18 cellular contexts compared by ENCODE assay signal in genomic region chr1:16070640-16071355, GRCh38. TPM values are rescaled to one million over a fixed set of nuclear protein-coding genes. Genes with fewer than 3 reads are reported as not detected.
DNase-seq lines count a peak whose midpoint lies in the region; ATAC-seq, FAIRE-seq and TF ChIP-seq lines count a peak whose summit lies in the region.
"Had no signal": no experiment of that assay in that cellular context is flagged by ENCODE, and none has a peak within 500 bp of the region (broad histone marks: within the 10 kb centered on the region; RNA-seq: fewer than 3 reads in every experiment).

No MANE protein-coding gene starts in this region.

- H3K4me3 ChIP-seq in HepG2 (replicated peaks in 1 of 3; ENCODE audit: insufficient read depth in 1 of 3, low read depth in 2 of 3, low read length in 3 of 3) (no peak overlapping the region), right lobe of liver (no peak overlapping the region), osteoblast (ENCODE audit: insufficient read depth, low read length) (no peak overlapping the region), stomach (no peak overlapping the region)
- H3K4me3 ChIP-seq: HAP-1 had no signal

- 43% methylated on average over 5 of the region's 9 CpGs for WGBS in HepG2 (ENCODE audit: low lambda C conversion rate)
- 95% methylated on average over 3 of the region's 9 CpGs for WGBS in right lobe of liver (ENCODE audit: insufficient coverage, low coverage, low lambda C conversion rate, missing lambda C conversion rate)
- WGBS in stomach, 5 donors = 88 to 92% (median 90%) methylated on average over 7 to 9 of the region's 9 CpGs

- ATAC-seq in HepG2 (no peak), right lobe of liver (no peak)
- ATAC-seq: CD8-positive, alpha-beta T cell had no signal

- H3K27ac ChIP-seq in HepG2 (ENCODE audit: extremely low read length, insufficient read depth, low read length) (no peak overlapping the region), right lobe of liver (no peak overlapping the region), osteoblast (ENCODE audit: low read depth, low read length) (no peak overlapping the region), stomach (no peak overlapping the region)
- H3K27ac ChIP-seq: C4-2B had no signal

- no peaks in the 10 kb centered on the region for H3K79me2 ChIP-seq in HepG2 (ENCODE audit: insufficient read depth, low read length)
- H3K79me2 ChIP-seq in osteoblast (ENCODE audit: insufficient read depth, low read length) = no peaks in the 10 kb centered on the region

- H2AFZ ChIP-seq in HepG2 (ENCODE audit: low read length) = no peak overlapping the region
- no peak overlapping the region for H2AFZ ChIP-seq in osteoblast (ENCODE audit: low read length)

- POLR2A ChIA-PET in HepG2 (lab: Yijun Ruan, JAX) = no interaction called here

- BruUV-seq in HepG2 (replicated peaks; lab: Mats Ljungman, UMichigan) = no TSS peak

- H3K9me3 ChIP-seq in HepG2 (ENCODE audit: low read length) = no peaks in the 10 kb centered on the region
- no peaks in the 10 kb centered on the region for H3K9me3 ChIP-seq in right lobe of liver
- H3K9me3 ChIP-seq in osteoblast (ENCODE audit: low read depth, low read length) = no peaks in the 10 kb centered on the region
- H3K9me3 ChIP-seq in stomach = no peaks in the 10 kb centered on the region
- H3K9me3 ChIP-seq: Caco-2, HAP-1 had no signal

- CTCF ChIA-PET in HepG2 (lab: Yijun Ruan, JAX; ENCODE audit: low intra/inter-chr PET ratio, low total read pairs) = no interaction called here

- no peak for FAIRE-seq in HepG2 (lab: Jason Lieb, UNC)
- FAIRE-seq: G401.6, H54 had no signal

- TF ChIP-seq EP300 in HepG2 (IDR thresholded peaks at IDR 0.05; ENCODE audit: low read depth in 2 of 2, low read length in 2 of 2) (no peak), HepG2 (CRISPR knock-in tag; IDR thresholded peaks at IDR 0.05; ENCODE audit: borderline replicate concordance) (no peak), stomach (IDR thresholded peaks at IDR 0.05) (no peak)

- H4K20me1 ChIP-seq in HepG2 (ENCODE audit: insufficient read depth, low read length) (no peaks in the 10 kb centered on the region), osteoblast (ENCODE audit: insufficient read depth, low read length) (no peaks in the 10 kb centered on the region)

- H3K4me1 ChIP-seq in HepG2 (ENCODE audit: insufficient read depth, low read length) (peaks cover 51% of the 10 kb centered on the region), right lobe of liver (peaks cover 0 to 34% (median 13%) of the 10 kb centered on the region in 4 donors), osteoblast (ENCODE audit: insufficient read depth, low read length) (peaks cover 15% of the 10 kb centered on the region), stomach (peaks cover 25 to 50% (median 37%) of the 10 kb centered on the region in 4 donors)

- no peak overlapping the region for H3K9ac ChIP-seq in HepG2 (ENCODE audit: insufficient read depth, low read depth, low read length)

- no peak overlapping the region for H3K4me2 ChIP-seq in HepG2 (ENCODE audit: low read depth, low read length)
- no peak overlapping the region for H3K4me2 ChIP-seq in osteoblast (ENCODE audit: insufficient read depth, low read length)

- intact Hi-C loops in HepG2 (cut with micrococcal nuclease; ENCODE audit: unreplicated experiment) (loop anchor here (10.0 kb wide), 1 partner anchor 74 kb away; no protein-coding TSS in a partner anchor), right lobe of liver (cut with DNase I) (loop anchor here (10.0 kb wide), 2 partner anchors 174 to 294 kb away; partner anchors contain the start of gene SZRD1 (in 1 of the 2)), stomach (cut with DNase I; ENCODE audit: low total_unique reads) (no loop called here)

- no peak for TF ChIP-seq CTCF in HepG2 (CRISPR knock-in tag; IDR thresholded peaks at IDR 0.05)
- no peak for TF ChIP-seq CTCF in right lobe of liver (IDR thresholded peaks at IDR 0.05)
- no peak for TF ChIP-seq CTCF in osteoblast (IDR thresholded peaks at IDR 0.05; ENCODE audit: extremely low read depth, low read depth, low read length)
- TF ChIP-seq CTCF in stomach (IDR thresholded peaks at IDR 0.05) = no peak

- in situ Hi-C loops in HepG2 (cut with HindIII; ENCODE audit: extremely low pct_ligation_motif_present, low pct_unique_long_range_greater_than_20kb) = no loop called here

- no peak for DNase-seq in HepG2 (ENCODE audit: low spot score)
- no peak for DNase-seq in right lobe of liver
- DNase-seq in epidermal melanocyte (ENCODE audit: insufficient read length, low spot score) = peak; percentile 6
- DNase-seq in osteoblast (ENCODE audit: insufficient read length, low spot score, missing footprints) = peak; percentile 73
- no peak for DNase-seq in stomach
- no peak for DNase-seq in NCI-H2107 (lab: John Stamatoyannopoulos, UW)
- DNase-seq: Caco-2, DMS153, GOT3, HFFc6 had no signal

- TF ChIP-seq RAD21 in HepG2 (CRISPR knock-in tag; IDR thresholded peaks at IDR 0.05) = no peak

- peaks cover 3 to 62% of the 10 kb centered on the region in 2 experiments for H3K27me3 ChIP-seq in HepG2 (ENCODE audit: control insufficient read depth in 1 of 2, insufficient read depth in 2 of 2, low read length in 2 of 2)
- no peaks in the 10 kb centered on the region for H3K27me3 ChIP-seq in right lobe of liver
- H3K27me3 ChIP-seq in osteoblast (ENCODE audit: insufficient read depth, low read length) = no peaks in the 10 kb centered on the region
- H3K27me3 ChIP-seq in stomach = peaks cover 0 to 27% (median 8%) of the 10 kb centered on the region in 3 donors

- H3K36me3 ChIP-seq in HepG2 (replicated peaks in 1 of 2; ENCODE audit: control insufficient read depth in 1 of 2, insufficient read depth in 2 of 2, low read length in 2 of 2) = no peaks in the 10 kb centered on the region
- H3K36me3 ChIP-seq in right lobe of liver = no peaks in the 10 kb centered on the region
- no peaks in the 10 kb centered on the region for H3K36me3 ChIP-seq in osteoblast (ENCODE audit: insufficient read depth, low read length)
- no peaks in the 10 kb centered on the region for H3K36me3 ChIP-seq in stomach
- H3K36me3 ChIP-seq: HAP-1 had no signal

- no peak for TF ChIP-seq POLR2A in HepG2 (IDR thresholded peaks at IDR 0.05; ENCODE audit: insufficient read depth in 1 of 2, low read depth in 2 of 2, low read length in 2 of 2)
- TF ChIP-seq POLR2A in right lobe of liver (IDR thresholded peaks at IDR 0.05) = no peak
- TF ChIP-seq POLR2A in stomach (IDR thresholded peaks at IDR 0.05) = no peak

RNA-seq across cellular contexts. Expression of gene FAM131C, which starts 2.7 kb away (rescaled TPM):
- total RNA-seq in HepG2 (2016; rRNA removed; fragmentation: Illumina TruSeq; extraction: Trizol) (not detected in 2 replicates), right lobe of liver (under 1 TPM in 2 of 6 experiments, not detected in 4; 0.19 to 1.00 TPM), osteoblast (0.36 TPM in 1 of 2 replicates, not detected in the other), stomach (not detected)
- total RNA-seq in HepG2 (2016; cell fraction: cytosol; rRNA removed; fragmentation: Illumina TruSeq; extraction: Trizol; ENCODE audit: low read depth) = not detected in 2 replicates
- total RNA-seq in HepG2 (2016; cell fraction: insoluble cytoplasmic fraction; rRNA removed; fragmentation: Illumina TruSeq; extraction: Trizol) = not detected in 2 replicates
- not detected in 2 replicates for total RNA-seq in HepG2 (2016; cell fraction: membrane; rRNA removed; fragmentation: Illumina TruSeq; extraction: Trizol)
- not detected in 2 replicates for total RNA-seq in HepG2 (2016; cell fraction: nucleus; rRNA removed; fragmentation: Illumina TruSeq; extraction: Trizol)
- polyA plus RNA-seq in HepG2 (2011; rRNA removed) (0.07 and 0.10 TPM in 2 replicates), stomach (under 1 TPM in 2 of 3 donors, not detected in 1; 0.35 to 0.37 TPM)
- 0.06 and 0.11 TPM in 2 replicates for polyA plus RNA-seq in HepG2 (2011; cell fraction: cytosol; rRNA removed)
- polyA plus RNA-seq in HepG2 (2011; cell fraction: nucleus; rRNA removed) = 0.10 and 0.17 TPM in 2 replicates
- polyA plus RNA-seq in HepG2 (2012) = 0.13 and 0.69 TPM in 2 replicates
- polyA plus RNA-seq in HepG2 (2016; cell fraction: cytosol; fragmentation: Illumina TruSeq; extraction: Trizol; ENCODE audit: low read depth) = not detected in 2 replicates
- polyA plus RNA-seq in HepG2 (2016; cell fraction: insoluble cytoplasmic fraction; fragmentation: Illumina TruSeq; extraction: Trizol; ENCODE audit: low read depth) = not detected in 2 replicates
- 0.09 TPM in 1 of 2 replicates, not detected in the other for polyA plus RNA-seq in HepG2 (2016; cell fraction: membrane; fragmentation: Illumina TruSeq; extraction: Trizol; ENCODE audit: low read depth)
- not detected in 2 replicates for polyA plus RNA-seq in HepG2 (2016; cell fraction: nucleus; fragmentation: Illumina TruSeq; extraction: Trizol; ENCODE audit: insufficient read depth, low read depth)
- polyA minus RNA-seq in HepG2 (2011; rRNA and poly(A)+ RNA removed; ENCODE audit: low replicate concordance) = 0.22 and 1.1 TPM in 2 replicates
- not detected in 2 replicates for polyA minus RNA-seq in HepG2 (2011; cell fraction: cytosol; rRNA and poly(A)+ RNA removed)
- not detected in 2 replicates for polyA minus RNA-seq in HepG2 (2011; cell fraction: nucleus; rRNA and poly(A)+ RNA removed)
- total RNA-seq: CD4-positive, CD25-positive, alpha-beta regulatory T cell; CD8-positive, alpha-beta T cell had no signal

RNA-seq across cellular contexts. Expression of gene CLCNKB, which starts 27.2 kb away (rescaled TPM):
- total RNA-seq in HepG2 (2016; rRNA removed; fragmentation: Illumina TruSeq; extraction: Trizol) (not detected in 2 replicates), right lobe of liver (not detected), osteoblast (0.29 and 0.36 TPM in 2 replicates), stomach (under 1 TPM in 1 of 5 donors, not detected in 4; 0.92 TPM)
- not detected in 2 replicates for total RNA-seq in HepG2 (2016; cell fraction: cytosol; rRNA removed; fragmentation: Illumina TruSeq; extraction: Trizol; ENCODE audit: low read depth)
- not detected in 2 replicates for total RNA-seq in HepG2 (2016; cell fraction: insoluble cytoplasmic fraction; rRNA removed; fragmentation: Illumina TruSeq; extraction: Trizol)
- total RNA-seq in HepG2 (2016; cell fraction: membrane; rRNA removed; fragmentation: Illumina TruSeq; extraction: Trizol) = not detected in 2 replicates
- total RNA-seq in HepG2 (2016; cell fraction: nucleus; rRNA removed; fragmentation: Illumina TruSeq; extraction: Trizol) = not detected in 2 replicates
- polyA plus RNA-seq in HepG2 (2011; rRNA removed) (0.04 TPM in 1 of 2 replicates, not detected in the other), stomach (under 1 TPM; 0.19 to 0.60 (median 0.31) TPM)
- not detected in 2 replicates for polyA plus RNA-seq in HepG2 (2011; cell fraction: cytosol; rRNA removed)
- 0.09 and 0.13 TPM in 2 replicates for polyA plus RNA-seq in HepG2 (2011; cell fraction: nucleus; rRNA removed)
- 0.08 TPM in 1 of 2 replicates, not detected in the other for polyA plus RNA-seq in HepG2 (2012)
- polyA plus RNA-seq in HepG2 (2016; cell fraction: cytosol; fragmentation: Illumina TruSeq; extraction: Trizol; ENCODE audit: low read depth) = not detected in 2 replicates
- not detected in 2 replicates for polyA plus RNA-seq in HepG2 (2016; cell fraction: insoluble cytoplasmic fraction; fragmentation: Illumina TruSeq; extraction: Trizol; ENCODE audit: low read depth)
- not detected in 2 replicates for polyA plus RNA-seq in HepG2 (2016; cell fraction: membrane; fragmentation: Illumina TruSeq; extraction: Trizol; ENCODE audit: low read depth)
- not detected in 2 replicates for polyA plus RNA-seq in HepG2 (2016; cell fraction: nucleus; fragmentation: Illumina TruSeq; extraction: Trizol; ENCODE audit: insufficient read depth, low read depth)
- not detected in 2 replicates for polyA minus RNA-seq in HepG2 (2011; rRNA and poly(A)+ RNA removed; ENCODE audit: low replicate concordance)
- not detected in 2 replicates for polyA minus RNA-seq in HepG2 (2011; cell fraction: cytosol; rRNA and poly(A)+ RNA removed)
- polyA minus RNA-seq in HepG2 (2011; cell fraction: nucleus; rRNA and poly(A)+ RNA removed) = not detected in 2 replicates
- total RNA-seq: A172; Caco-2; CD4-positive, CD25-positive, alpha-beta regulatory T cell; CD8-positive, alpha-beta T cell had no signal
- polyA plus RNA-seq: CD4-positive, CD25-positive, alpha-beta regulatory T cell had no signal

RNA-seq across cellular contexts. Expression of gene CLCNKA, which starts 49.0 kb away (rescaled TPM):
- total RNA-seq in HepG2 (2016; rRNA removed; fragmentation: Illumina TruSeq; extraction: Trizol) = not detected in 2 replicates
- total RNA-seq in HepG2 (2016; cell fraction: cytosol; rRNA removed; fragmentation: Illumina TruSeq; extraction: Trizol; ENCODE audit: low read depth) = not detected in 2 replicates
- total RNA-seq in HepG2 (2016; cell fraction: insoluble cytoplasmic fraction; rRNA removed; fragmentation: Illumina TruSeq; extraction: Trizol) = not detected in 2 replicates
- total RNA-seq in HepG2 (2016; cell fraction: membrane; rRNA removed; fragmentation: Illumina TruSeq; extraction: Trizol) = not detected in 2 replicates
- total RNA-seq in HepG2 (2016; cell fraction: nucleus; rRNA removed; fragmentation: Illumina TruSeq; extraction: Trizol) = not detected in 2 replicates
- 0.03 and 0.07 TPM in 2 replicates for polyA plus RNA-seq in HepG2 (2011; rRNA removed)
- not detected in 2 replicates for polyA plus RNA-seq in HepG2 (2011; cell fraction: cytosol; rRNA removed)
- 0.47 and 1.8 TPM in 2 replicates for polyA plus RNA-seq in HepG2 (2011; cell fraction: nucleus; rRNA removed)
- polyA plus RNA-seq in HepG2 (2012) = 0.25 TPM in 1 of 2 replicates, not detected in the other
- polyA plus RNA-seq in HepG2 (2016; cell fraction: cytosol; fragmentation: Illumina TruSeq; extraction: Trizol; ENCODE audit: low read depth) = not detected in 2 replicates
- polyA plus RNA-seq in HepG2 (2016; cell fraction: insoluble cytoplasmic fraction; fragmentation: Illumina TruSeq; extraction: Trizol; ENCODE audit: low read depth) = not detected in 2 replicates
- not detected in 2 replicates for polyA plus RNA-seq in HepG2 (2016; cell fraction: membrane; fragmentation: Illumina TruSeq; extraction: Trizol; ENCODE audit: low read depth)
- polyA plus RNA-seq in HepG2 (2016; cell fraction: nucleus; fragmentation: Illumina TruSeq; extraction: Trizol; ENCODE audit: insufficient read depth, low read depth) = not detected in 2 replicates
- 0.88 TPM in 1 of 2 replicates, not detected in the other for polyA minus RNA-seq in HepG2 (2011; rRNA and poly(A)+ RNA removed; ENCODE audit: low replicate concordance)
- polyA minus RNA-seq in HepG2 (2011; cell fraction: cytosol; rRNA and poly(A)+ RNA removed) = not detected in 2 replicates
- polyA minus RNA-seq in HepG2 (2011; cell fraction: nucleus; rRNA and poly(A)+ RNA removed) = 0.75 and 2.3 TPM in 2 replicates
- under 1 TPM in 2 of 6 experiments, not detected in 4; 0.43 to 0.47 TPM for total RNA-seq in right lobe of liver
- total RNA-seq in osteoblast = not detected in 2 replicates
- total RNA-seq in stomach = 10 to 100 TPM in 1 of 5 donors, 1 to 10 TPM in 1, under 1 TPM in 1, not detected in 2; 0.55 to 16.1 (median 5.1) TPM
- 1 to 10 TPM; 2.7 to 6.0 (median 3.9) TPM for polyA plus RNA-seq in stomach
- total RNA-seq: A172; A673; Caco-2; CD4-positive, CD25-positive, alpha-beta regulatory T cell; CD8-positive, alpha-beta T cell; HFFc6 had no signal
- polyA plus RNA-seq: CD4-positive, CD25-positive, alpha-beta regulatory T cell had no signal

RNA-seq across cellular contexts. Expression of gene HSPB7, which starts 53.0 kb away (rescaled TPM):
- total RNA-seq in HepG2 (2016; rRNA removed; fragmentation: Illumina TruSeq; extraction: Trizol) = not detected in 2 replicates
- total RNA-seq in HepG2 (2016; cell fraction: cytosol; rRNA removed; fragmentation: Illumina TruSeq; extraction: Trizol; ENCODE audit: low read depth) = not detected in 2 replicates
- not detected in 2 replicates for total RNA-seq in HepG2 (2016; cell fraction: insoluble cytoplasmic fraction; rRNA removed; fragmentation: Illumina TruSeq; extraction: Trizol)
- not detected in 2 replicates for total RNA-seq in HepG2 (2016; cell fraction: membrane; rRNA removed; fragmentation: Illumina TruSeq; extraction: Trizol)
- total RNA-seq in HepG2 (2016; cell fraction: nucleus; rRNA removed; fragmentation: Illumina TruSeq; extraction: Trizol) = not detected in 2 replicates
- polyA plus RNA-seq in HepG2 (2011; rRNA removed) = 0.10 and 0.20 TPM in 2 replicates
- polyA plus RNA-seq in HepG2 (2011; cell fraction: cytosol; rRNA removed) = 0.05 and 0.16 TPM in 2 replicates
- 0.31 and 0.32 TPM in 2 replicates for polyA plus RNA-seq in HepG2 (2011; cell fraction: nucleus; rRNA removed)
- polyA plus RNA-seq in HepG2 (2012) = 0.20 TPM in 2 replicates
- not detected in 2 replicates for polyA plus RNA-seq in HepG2 (2016; cell fraction: cytosol; fragmentation: Illumina TruSeq; extraction: Trizol; ENCODE audit: low read depth)
- not detected in 2 replicates for polyA plus RNA-seq in HepG2 (2016; cell fraction: insoluble cytoplasmic fraction; fragmentation: Illumina TruSeq; extraction: Trizol; ENCODE audit: low read depth)
- not detected in 2 replicates for polyA plus RNA-seq in HepG2 (2016; cell fraction: membrane; fragmentation: Illumina TruSeq; extraction: Trizol; ENCODE audit: low read depth)
- not detected in 2 replicates for polyA plus RNA-seq in HepG2 (2016; cell fraction: nucleus; fragmentation: Illumina TruSeq; extraction: Trizol; ENCODE audit: insufficient read depth, low read depth)
- 0.47 TPM in 1 of 2 replicates, not detected in the other for polyA minus RNA-seq in HepG2 (2011; rRNA and poly(A)+ RNA removed; ENCODE audit: low replicate concordance)
- polyA minus RNA-seq in HepG2 (2011; cell fraction: cytosol; rRNA and poly(A)+ RNA removed) = not detected in 2 replicates
- 0.50 TPM in 1 of 2 replicates, not detected in the other for polyA minus RNA-seq in HepG2 (2011; cell fraction: nucleus; rRNA and poly(A)+ RNA removed)
- total RNA-seq in right lobe of liver = 1 to 10 TPM in 4 of 6 experiments, under 1 TPM in 2; 0.54 to 2.0 (median 1.2) TPM
- total RNA-seq in osteoblast = 4.1 and 6.9 TPM in 2 replicates
- total RNA-seq in stomach = 10 to 100 TPM in 4 of 5 donors, 1 to 10 TPM in 1; 9.9 to 83.5 (median 32.1) TPM
- polyA plus RNA-seq in stomach = 10 to 100 TPM; 11.8 to 32.0 (median 14.2) TPM
- total RNA-seq: A172; A673; Caco-2; CD4-positive, CD25-positive, alpha-beta regulatory T cell; CD8-positive, alpha-beta T cell had no signal
- polyA plus RNA-seq: CD4-positive, CD25-positive, alpha-beta regulatory T cell had no signal

Comparison
In these comparisons a context has a peak if more than half of its experiments do, and no peak if none do; other contexts are left out.
1. DNase-seq: peak in epidermal melanocyte (single experiment) and osteoblast (single experiment); none in HepG2 (single experiment), right lobe of liver (0 of 3), stomach (single experiment) and NCI-H2107 (single experiment).